In genomic region chr16:2715519-2715918, GRCh38 we compare ENCODE assay signal across 7 cellular contexts. TPM values are rescaled to one million over a fixed set of nuclear protein-coding genes. Genes with fewer than 3 reads are reported as not detected.
DNase-seq lines count a peak whose midpoint lies in the region.

No MANE protein-coding gene starts in this region.

- DNase-seq in HuH-7 (ENCODE audit: low spot score) = peak; percentile 37
- peak; percentile 69 for DNase-seq in activated CD4-positive, alpha-beta T cell treated with anti-CD3 and anti-CD28 coated beads for 1 hour
- DNase-seq in dermis blood vessel endothelial cell = peak; percentile 65
- peak; percentile 46 to 61 for DNase-seq in lung microvascular endothelial cell (ENCODE audit: low read depth in 2 of 2)
- DNase-seq in stimulated activated CD8-positive, alpha-beta memory T cell treated with anti-CD3 and anti-CD28 coated beads, Interleukin-4, amount 100 ng/mL, for 1 hour (ENCODE audit: low read depth in 2 of 2, low spot score in 1 of 2) = peak; percentile 60 to 78
- no peak for DNase-seq in NCI-H526 treated with DMSO at 0.1 percent for 48 hours (lab: John Stamatoyannopoulos, UW)
- DNase-seq in NCI-H1092 (lab: John Stamatoyannopoulos, UW) = no peak

RNA-seq across cellular contexts. Expression of gene PRSS27, which starts 4.5 kb away (rescaled TPM):
- total RNA-seq in dermis blood vessel endothelial cell (0.09 and 0.51 TPM in 2 replicates), lung microvascular endothelial cell (under 0.01 and 0.20 TPM in 2 replicates)

RNA-seq across cellular contexts. Expression of gene KCTD5, which starts 33.2 kb away (rescaled TPM):
- total RNA-seq in dermis blood vessel endothelial cell (25.2 and 27.6 TPM in 2 replicates), lung microvascular endothelial cell (13.3 and 17.5 TPM in 2 replicates)

RNA-seq across cellular contexts. Expression of gene SRRM2, which starts 36.9 kb away (rescaled TPM):
- 59.5 and 66.2 TPM in 2 replicates for total RNA-seq in dermis blood vessel endothelial cell
- 24.0 and 45.2 TPM in 2 replicates for total RNA-seq in lung microvascular endothelial cell

Comparison
In these comparisons a context has a peak if more than half of its experiments do, and no peak if none do; other contexts are left out.
1. DNase-seq: peak in HuH-7 (single experiment), activated CD4-positive, alpha-beta T cell treated with anti-CD3 and anti-CD28 coated beads for 1 hour (single experiment), dermis blood vessel endothelial cell (single experiment), lung microvascular endothelial cell (2 of 2) and stimulated activated CD8-positive, alpha-beta memory T cell treated with anti-CD3 and anti-CD28 coated beads, Interleukin-4, amount 100 ng/mL, for 1 hour (2 of 2); none in NCI-H526 treated with DMSO at 0.1 percent for 48 hours (single experiment) and NCI-H1092 (single experiment).